ENCODE assay signal across 1 cellular context in genomic region chr9:129102791-129103594, GRCh38.
TF ChIP-seq lines count a peak whose summit lies in the region.

No MANE protein-coding gene starts in this region.

TF ChIP-seq in GM12878, 131 proteins besides CTCF, POLR2A, EP300 and RAD21 (continued from another document):
- no peak for TF ChIP-seq PBX3 (IDR thresholded peaks at IDR 0.05; ENCODE audit: insufficient replicate concordance, low read depth, low read length)
- peak; percentile 44; the same call in 1 of the 2 replicates for TF ChIP-seq PKNOX1 (IDR thresholded peaks at IDR 0.05)
